Comparison of ENCODE assay signal across 10 cellular contexts in the genomic region with DNA sequence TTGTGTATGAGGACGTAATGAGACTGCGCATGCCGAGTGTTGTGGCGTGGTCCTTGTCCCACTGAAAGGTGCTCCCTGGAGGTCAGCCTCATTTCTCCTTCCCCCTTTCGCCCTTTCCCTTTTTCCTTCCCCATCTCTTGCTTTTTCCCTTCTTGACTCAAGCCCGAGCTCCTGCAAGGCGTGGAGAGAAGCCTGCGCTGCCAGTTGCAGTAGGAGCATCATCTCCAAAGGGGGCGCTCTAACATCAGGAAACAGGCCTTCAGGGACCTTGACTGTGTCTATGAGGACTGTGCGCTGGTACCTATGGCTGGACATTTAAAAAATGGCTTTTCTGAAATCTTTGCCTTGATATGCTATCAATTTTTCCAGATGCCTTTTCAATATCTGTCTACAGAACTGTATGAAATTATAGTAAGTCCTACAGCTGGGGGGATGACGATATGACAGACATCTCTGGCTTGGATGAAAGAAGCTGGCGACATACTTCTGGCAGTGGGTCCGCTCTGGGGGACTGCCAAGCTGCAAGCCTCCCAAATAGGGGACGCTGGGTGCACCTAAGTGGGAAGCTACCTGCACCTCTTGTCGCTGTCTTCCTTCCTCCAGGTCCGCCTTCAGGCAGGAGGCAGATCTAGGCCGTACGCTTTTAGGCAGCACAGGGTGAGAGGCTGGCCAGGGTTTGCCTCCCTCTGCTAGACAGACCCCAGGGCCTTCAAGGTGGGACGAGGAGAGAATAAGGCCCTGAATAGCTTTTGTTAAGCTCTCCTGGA.
DNase-seq lines count a peak whose midpoint lies in the region; ATAC-seq and TF ChIP-seq lines count a peak whose summit lies in the region.
"Had no signal": no experiment of that assay in that cellular context is flagged by ENCODE, and none has a peak within 500 bp of the region (broad histone marks: within the 10 kb centered on the region; RNA-seq: fewer than 3 reads in every experiment).

No MANE protein-coding gene starts in this region.

- no peaks in the 10 kb centered on the region for H3K4me1 ChIP-seq in hepatocyte (ENCODE audit: insufficient read depth)

- H3K9me3 ChIP-seq in hepatocyte (ENCODE audit: low read depth): no peaks in the 10 kb centered on the region

- H4K20me1 ChIP-seq in hepatocyte (ENCODE audit: insufficient read depth, poor library complexity, severe bottlenecking): no peaks in the 10 kb centered on the region

- no peak overlapping the region for H3K4me2 ChIP-seq in hepatocyte

- WGBS in hepatocyte (ENCODE audit: low lambda C conversion rate, missing lambda C conversion rate): 47% methylated on average over 19 of the region's 19 CpGs

- no peak overlapping the region for H3K27ac Mint-ChIP-seq in stimulated activated memory B cell treated with anti-CD40 and anti-IgM and Interleukin-4, amounts not matched to agents 10 μg/mL and 1 μg/mL and 100 μg/mL, for 72 hours
- H3K27ac Mint-ChIP-seq: effector memory CD8-positive, alpha-beta T cell; stimulated activated effector memory CD8-positive, alpha-beta T cell treated with anti-CD3 and anti-CD28 coated beads, Interleukin-12 subunit alpha, Interleukin-12 subunit beta, amount 100 ng/mL, for 72 hours had no signal

- H3K4me3 Mint-ChIP-seq in stimulated activated memory B cell treated with anti-CD40 and anti-IgM and Interleukin-4, amounts not matched to agents 10 μg/mL and 1 μg/mL and 100 μg/mL, for 72 hours: no peak overlapping the region
- H3K4me3 Mint-ChIP-seq: effector memory CD8-positive, alpha-beta T cell; stimulated activated effector memory CD8-positive, alpha-beta T cell treated with anti-CD3 and anti-CD28 coated beads, Interleukin-12 subunit alpha, Interleukin-12 subunit beta, amount 100 ng/mL, for 72 hours had no signal

- no peaks in the 10 kb centered on the region for H3K36me3 Mint-ChIP-seq in stimulated activated memory B cell treated with anti-CD40 and anti-IgM and Interleukin-4, amounts not matched to agents 10 μg/mL and 1 μg/mL and 100 μg/mL, for 72 hours
- H3K36me3 Mint-ChIP-seq: stimulated activated effector memory CD8-positive, alpha-beta T cell treated with anti-CD3 and anti-CD28 coated beads, Interleukin-12 subunit alpha, Interleukin-12 subunit beta, amount 100 ng/mL, for 72 hours had no signal

- H3K9me2 ChIP-seq in hepatocyte (replicated peaks; ENCODE audit: insufficient read depth): no peaks in the 10 kb centered on the region

- no peak overlapping the region for H3K27ac ChIP-seq in hepatocyte

- DNase-seq in ACHN (peak; percentile 59), G401 (ENCODE audit: low spot score) (peak; percentile 90), NCI-H1694 (lab: John Stamatoyannopoulos, UW) (peak; percentile 21), UCSD-AML1 (lab: John Stamatoyannopoulos, UW; ENCODE audit: unreplicated experiment) (peak; percentile 41), hepatocyte (ENCODE audit: low spot score) (peak; percentile 86)
- no peak for DNase-seq in stimulated activated naive CD4-positive, alpha-beta T cell treated with Interleukin-2 at 50 U/mL for 16 hours (lab: John Stamatoyannopoulos, UW)

- H3K4me3 ChIP-seq in hepatocyte: no peak overlapping the region

- no peaks in the 10 kb centered on the region for H3K9me3 Mint-ChIP-seq in stimulated activated memory B cell treated with anti-CD40 and anti-IgM and Interleukin-4, amounts not matched to agents 10 μg/mL and 1 μg/mL and 100 μg/mL, for 72 hours
- H3K9me3 Mint-ChIP-seq: effector memory CD8-positive, alpha-beta T cell; stimulated activated effector memory CD8-positive, alpha-beta T cell treated with anti-CD3 and anti-CD28 coated beads, Interleukin-12 subunit alpha, Interleukin-12 subunit beta, amount 100 ng/mL, for 72 hours had no signal

- H3K79me2 ChIP-seq in hepatocyte: no peaks in the 10 kb centered on the region

- in situ Hi-C loops in ACHN (cut with HindIII; ENCODE audit: low pct_ligation_motif_present, low pct_unique_long_range_greater_than_20kb, low sequenced_read_pairs): no loop called here
- in situ Hi-C loops in G401 (cut with HindIII; ENCODE audit: low sequenced_read_pairs): no loop called here

- no peak overlapping the region for H2AFZ ChIP-seq in hepatocyte

- H3K27me3 ChIP-seq in hepatocyte: peaks cover 13% of the 10 kb centered on the region

- peaks cover 29% of the 10 kb centered on the region for H3K27me3 Mint-ChIP-seq in stimulated activated memory B cell treated with anti-CD40 and anti-IgM and Interleukin-4, amounts not matched to agents 10 μg/mL and 1 μg/mL and 100 μg/mL, for 72 hours

- TF ChIP-seq CTCF in hepatocyte (IDR thresholded peaks at IDR 0.05; ENCODE audit: poor library complexity): peak; percentile 91

- no peaks in the 10 kb centered on the region for H3K4me1 Mint-ChIP-seq in stimulated activated memory B cell treated with anti-CD40 and anti-IgM and Interleukin-4, amounts not matched to agents 10 μg/mL and 1 μg/mL and 100 μg/mL, for 72 hours
- H3K4me1 Mint-ChIP-seq: stimulated activated effector memory CD8-positive, alpha-beta T cell treated with anti-CD3 and anti-CD28 coated beads, Interleukin-12 subunit alpha, Interleukin-12 subunit beta, amount 100 ng/mL, for 72 hours had no signal

- ATAC-seq in stimulated activated memory B cell treated with anti-CD40 and anti-IgM and Interleukin-4, amounts not matched to agents 10 μg/mL and 1 μg/mL and 100 μg/mL, for 72 hours: peak; percentile 3
- no peak for ATAC-seq in HG02763 (IDR thresholded peaks at IDR 0.05; ENCODE audit: unreplicated experiment)
- ATAC-seq: effector memory CD8-positive, alpha-beta T cell; stimulated activated effector memory CD8-positive, alpha-beta T cell treated with anti-CD3 and anti-CD28 coated beads, Interleukin-12 subunit alpha, Interleukin-12 subunit beta, amount 100 ng/mL, for 72 hours had no signal

- H3K36me3 ChIP-seq in hepatocyte (replicated peaks; ENCODE audit: insufficient read depth, low read depth): no peaks in the 10 kb centered on the region
